Comparison of ENCODE assay signal across 15 cellular contexts in the genomic region with DNA sequence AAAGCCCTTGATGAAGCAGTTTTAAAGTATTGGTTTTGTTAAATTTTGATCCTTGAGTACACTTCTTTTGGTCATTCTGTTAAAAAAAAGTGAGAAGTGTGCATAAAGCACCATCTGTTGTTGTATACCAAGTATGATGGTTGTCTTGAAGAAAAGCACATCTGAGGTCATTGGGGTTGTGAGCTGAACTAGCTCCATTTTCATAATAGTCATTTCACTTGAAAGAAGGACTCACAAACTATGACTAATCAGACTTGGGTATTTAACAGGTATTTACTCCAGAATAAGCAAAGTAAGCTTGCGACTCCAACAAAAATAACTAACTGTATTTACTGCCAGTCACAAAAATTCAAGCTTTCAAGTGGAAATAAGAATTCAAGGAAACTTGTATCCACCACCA.
"Had no signal": no experiment of that assay in that cellular context is flagged by ENCODE, and none has a peak within 500 bp of the region (broad histone marks: within the 10 kb centered on the region; RNA-seq: fewer than 3 reads in every experiment).

No MANE protein-coding gene starts in this region.

- H3K9me3 ChIP-seq: colonic mucosa, heart right ventricle, ovary, testis, upper lobe of right lung had no signal

- H3K4me2 ChIP-seq: neural progenitor cell had no signal

- FAIRE-seq: frontal cortex had no signal

- H3K4me3 ChIP-seq: cardiac muscle cell, colonic mucosa, heart right ventricle, neural progenitor cell, ovary, testis, upper lobe of right lung had no signal

- H2AFZ ChIP-seq: neural progenitor cell had no signal

- H3K27me3 ChIP-seq: cardiac muscle cell, colonic mucosa, heart right ventricle, neural progenitor cell, ovary, testis, upper lobe of right lung had no signal

- DNase-seq: activated CD4-positive, alpha-beta T cell treated with anti-CD3 and anti-CD28 coated beads, Interleukin-2, amount 10 ng/mL, durations not matched to agents 24 days and 14 days; activated CD8-positive, alpha-beta memory T cell treated with anti-CD3 and anti-CD28 coated beads for 24 hours; activated effector memory CD4-positive, alpha-beta T cell treated with anti-CD3 and anti-CD28 coated beads, Interleukin-2, amount 50 U/mL, for 16 hours; activated naive CD8-positive, alpha-beta T cell treated with anti-CD3 and anti-CD28 coated beads for 36 hours; anterior cingulate cortex; colonic mucosa; heart right ventricle; islet precursor cell; ovary; stimulated activated CD4-positive, alpha-beta T cell treated with anti-CD3 and anti-CD28 coated beads, Interleukin-2, amount 100 ng/mL, for 48 hours; testis; upper lobe of right lung had no signal

- H3K27ac ChIP-seq: cardiac muscle cell, colonic mucosa, heart right ventricle, neural progenitor cell, ovary, testis, upper lobe of right lung had no signal

- H3K36me3 ChIP-seq: cardiac muscle cell, colonic mucosa, heart right ventricle, neural progenitor cell, ovary, upper lobe of right lung had no signal

- H3K9ac ChIP-seq: neural progenitor cell had no signal

- ATAC-seq: heart right ventricle, upper lobe of right lung had no signal
